1 cellular context compared by ENCODE assay signal in the genomic region with DNA sequence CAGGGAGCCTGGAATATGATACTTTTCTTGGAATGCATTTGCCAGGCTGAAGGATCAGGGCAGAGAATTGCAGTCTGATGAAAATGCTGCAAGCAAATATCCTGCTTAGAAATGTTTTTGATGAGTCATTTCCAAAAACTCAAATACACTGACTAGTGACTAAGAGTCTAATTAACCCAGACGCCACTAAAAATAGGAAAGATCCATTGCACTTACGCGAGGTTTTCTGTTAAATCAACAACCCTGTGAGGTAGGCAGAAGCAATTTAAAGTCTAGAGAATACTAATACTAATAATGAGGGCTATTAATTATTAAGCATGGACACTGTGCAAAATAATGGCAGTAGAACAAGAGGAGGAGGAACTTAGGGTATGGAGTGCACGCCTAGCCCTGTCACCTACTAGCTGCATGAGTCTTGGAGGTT.
TF ChIP-seq lines count a peak whose summit lies in the region.

No MANE protein-coding gene starts in this region.

TF ChIP-seq in IMR-90, 13 proteins besides CTCF, POLR2A, EP300 and RAD21 (continued from another document):
- TF ChIP-seq USF2 (IDR thresholded peaks at IDR 0.05; ENCODE audit: low read depth, low read length): no peak
- peak; percentile 39; the same call in 1 of the 2 replicates for TF ChIP-seq CEBPB (IDR thresholded peaks at IDR 0.05; ENCODE audit: low read depth, low read length)
- no peak for TF ChIP-seq MAZ (IDR thresholded peaks at IDR 0.05; ENCODE audit: borderline replicate concordance, low read depth, low read length)
- no peak for TF ChIP-seq SMC3 (IDR thresholded peaks at IDR 0.05; ENCODE audit: low read depth, low read length)
- TF ChIP-seq NFE2L2 (IDR thresholded peaks at IDR 0.05; ENCODE audit: low read depth, low read length): peak; percentile 89
- peak; percentile 55 for TF ChIP-seq MAFK (IDR thresholded peaks at IDR 0.05; ENCODE audit: low read depth, low read length)
- TF ChIP-seq CHD1 (IDR thresholded peaks at IDR 0.05; ENCODE audit: low read depth, low read length): no peak
- TF ChIP-seq MXI1 (IDR thresholded peaks at IDR 0.05; ENCODE audit: borderline replicate concordance, low read depth, low read length): no peak
- no peak for TF ChIP-seq RFX5 (IDR thresholded peaks at IDR 0.05; ENCODE audit: low read depth, low read length)
